Comparison of ENCODE assay signal across 8 cellular contexts in genomic region chrX:120629667-120630537, GRCh38. TPM values are rescaled to one million over a fixed set of nuclear protein-coding genes. Genes with fewer than 3 reads are reported as not detected.
A peak's percentile ranks its signal among the peaks of the same experiment; 100 is the strongest.
DNase-seq lines count a peak whose midpoint lies in the region; TF ChIP-seq lines count a peak whose summit lies in the region.

Gene C1GALT1C1, minus strand, starts transcription at chrX:120630054. Its CDS starts 2,888 bp downstream, at chrX:120627166.

- H3K79me2 ChIP-seq in MM.1S (ENCODE audit: low read length), result peaks cover 37% of the 10 kb centered on the region

- peak within 1 kb of the TSS; percentile 87 for H3K4me3 Mint-ChIP-seq in neural crest cell

- peak within 1 kb of the TSS; percentile 96 for H3K27ac Mint-ChIP-seq in neural crest cell (ENCODE audit: unreplicated experiment)

- H2AFZ ChIP-seq in MM.1S (ENCODE audit: low read length), result peak within 1 kb of the TSS; percentile 82

- H3K9ac ChIP-seq in ES-I3 (ENCODE audit: low read depth, low read length), result peak within 1 kb of the TSS; percentile 69
- H3K9ac ChIP-seq in MM.1S (ENCODE audit: low read length), result peak within 1 kb of the TSS; percentile 88
- peak within 1 kb of the TSS; percentile 79 to 87 for H3K9ac ChIP-seq in stomach smooth muscle (ENCODE audit: low read length in 2 of 2)

- no peaks in the 10 kb centered on the region for H3K36me3 Mint-ChIP-seq in neural crest cell (ENCODE audit: low read depth)

- H3K9me3 ChIP-seq in ES-I3 (ENCODE audit: control insufficient read depth, insufficient read depth, low read length), result no peaks in the 10 kb centered on the region
- no peaks in the 10 kb centered on the region for H3K9me3 ChIP-seq in HAP-1
- H3K9me3 ChIP-seq in MM.1S (replicated peaks; ENCODE audit: insufficient read depth, low read length), result no peaks in the 10 kb centered on the region
- H3K9me3 ChIP-seq in stomach smooth muscle (ENCODE audit: control insufficient read depth in 2 of 2, low read length in 2 of 2), result no peaks in the 10 kb centered on the region

- no peaks in the 10 kb centered on the region for H3K4me1 ChIP-seq in ES-I3 (ENCODE audit: insufficient read depth, low read length)
- peaks cover 9% of the 10 kb centered on the region for H3K4me1 ChIP-seq in HAP-1
- peaks cover 4% of the 10 kb centered on the region; the same call in 1 of the 2 replicates for H3K4me1 ChIP-seq in MM.1S (ENCODE audit: low read length)
- no peaks in the 10 kb centered on the region for H3K4me1 ChIP-seq in stomach smooth muscle (ENCODE audit: control insufficient read depth, insufficient read depth, low read length)

- peaks cover 7% of the 10 kb centered on the region for H3F3A ChIP-seq in MM.1S (ENCODE audit: insufficient read depth, low read length)

- no peak for TF ChIP-seq CTCF in MM.1S (IDR thresholded peaks at IDR 0.05; ENCODE audit: low read length)
- no peak for TF ChIP-seq CTCF in foreskin fibroblast (IDR thresholded peaks at IDR 0.05; ENCODE audit: low read depth, low read length)
- TF ChIP-seq CTCF in neural crest cell (conservative IDR thresholded peaks at IDR 0.05), result no peak

- H3K27me3 Mint-ChIP-seq in neural crest cell (ENCODE audit: low read depth), result no peaks in the 10 kb centered on the region

- H4K20me1 ChIP-seq in MM.1S (ENCODE audit: insufficient read depth, low read length), result no peaks in the 10 kb centered on the region

- in situ Hi-C loops in HAP-1 (cut with MboI; ENCODE audit: low sequenced_read_pairs), result no loop called here

- peaks cover 6% of the 10 kb centered on the region for H3K4me1 Mint-ChIP-seq in neural crest cell

- no peaks in the 10 kb centered on the region for H3K9me2 ChIP-seq in MM.1S (replicated peaks; ENCODE audit: insufficient read depth, low read length)

- H3K4me3 ChIP-seq in HAP-1 (peak within 1 kb of the TSS; percentile 62), MM.1S (ENCODE audit: low read length) (peak within 1 kb of the TSS; percentile 85), foreskin fibroblast (ENCODE audit: low read depth in 1 of 2, low read length in 2 of 2) (peak within 1 kb of the TSS; percentile 74 to 75), stomach smooth muscle (ENCODE audit: low read length in 2 of 2) (peak within 1 kb of the TSS; percentile 79 to 82)

- peak; percentile 98 for DNase-seq in HAP-1 (ENCODE audit: low spot score in 2 of 2)
- peak; percentile 94 for DNase-seq in MM.1S
- peak; percentile 89 for DNase-seq in SIG-M5 (lab: John Stamatoyannopoulos, UW)
- peak; percentile 89 for DNase-seq in activated gamma-delta T cell treated with Interleukin-2 at 50 U/mL for 16 hours
- peak; percentile 92 to 97 for DNase-seq in foreskin fibroblast
- peak; percentile 73 for DNase-seq in neural crest cell (ENCODE audit: low read depth, low spot score)

- peak within 1 kb of the TSS; percentile 67 for H3K4me2 ChIP-seq in MM.1S (ENCODE audit: low read depth, low read length)

- peaks cover 2% of the 10 kb centered on the region for H3K9me3 Mint-ChIP-seq in neural crest cell

- H3K36me3 ChIP-seq in ES-I3 (ENCODE audit: insufficient read depth, low read length), result no peaks in the 10 kb centered on the region
- H3K36me3 ChIP-seq in HAP-1 (replicated peaks), result no peaks in the 10 kb centered on the region; the same call in 1 of the 2 replicates
- no peaks in the 10 kb centered on the region for H3K36me3 ChIP-seq in MM.1S (replicated peaks; ENCODE audit: insufficient read depth, low read length)
- H3K36me3 ChIP-seq in stomach smooth muscle (ENCODE audit: control insufficient read depth in 2 of 2, insufficient read depth in 2 of 2, low read length in 2 of 2), result no peaks in the 10 kb centered on the region

- H3K27me3 ChIP-seq in HAP-1 (ENCODE audit: low read depth) (no peaks in the 10 kb centered on the region), MM.1S (replicated peaks; ENCODE audit: insufficient read depth, low read length) (no peaks in the 10 kb centered on the region), stomach smooth muscle (ENCODE audit: control insufficient read depth in 1 of 2, insufficient read depth in 2 of 2, low read length in 2 of 2) (no peaks in the 10 kb centered on the region)

- H3K27ac ChIP-seq in MM.1S (ENCODE audit: low read length) (peak within 1 kb of the TSS; percentile 89), stomach smooth muscle (ENCODE audit: low read length) (peak within 1 kb of the TSS; percentile 84)

RNA-seq across cellular contexts. Expression of gene C1GALT1C1, which starts in this region (rescaled TPM):
- 11.9 and 12.3 TPM in 2 replicates for total RNA-seq in neural crest cell

Comparison
In these comparisons a context has a peak if more than half of its experiments do, and no peak if none do; other contexts are left out.
1. Peak in every context shown above with its lines: DNase-seq, H3K4me3 ChIP-seq and H3K27ac ChIP-seq.